22 cellular contexts compared by ENCODE assay signal in genomic region chr5:153084476-153084875, GRCh38.
"Had no signal": no experiment of that assay in that cellular context is flagged by ENCODE, and none has a peak within 500 bp of the region (broad histone marks: within the 10 kb centered on the region; RNA-seq: fewer than 3 reads in every experiment).

No MANE protein-coding gene starts in this region.

- H3K27ac Mint-ChIP-seq: activated CD4-positive, alpha-beta T cell treated with anti-CD3 and anti-CD28 coated beads, Interleukin-2, amount 10 ng/mL, durations not matched to agents 7 days and 5 days; activated CD8-positive, alpha-beta memory T cell treated with anti-CD3 and anti-CD28 coated beads, Interleukin-2, amount 10 ng/mL, durations not matched to agents 7 days and 5 days; activated CD8-positive, alpha-beta T cell treated with anti-CD3 and anti-CD28 coated beads for 36 hours; activated naive CD4-positive, alpha-beta T cell treated with anti-CD3 and anti-CD28 coated beads, Interleukin-2, amount 10 ng/mL, durations not matched to agents 7 days and 5 days; endodermal cell; naive thymus-derived CD8-positive, alpha-beta T cell; neural progenitor cell; T-helper 2 cell treated with Interferon-gamma antibody and Interleukin-4, amounts not matched to agents 5 μg/mL and 100 μg/mL, for 36 hours had no signal

- H3K36me3 ChIP-seq: cardiac muscle cell, neural progenitor cell, thoracic aorta had no signal

- H3K9me3 Mint-ChIP-seq: activated CD8-positive, alpha-beta T cell treated with anti-CD3 and anti-CD28 coated beads for 36 hours; neural progenitor cell had no signal

- H3K27ac ChIP-seq: cardiac muscle cell, neural progenitor cell, thoracic aorta, VCaP had no signal

- ATAC-seq: activated CD4-positive, CD25-positive, alpha-beta regulatory T cell treated with anti-CD3 and anti-CD28 coated beads, Interleukin-2, amount 50 U/mL, for 24 hours; activated CD8-positive, alpha-beta memory T cell treated with anti-CD3 and anti-CD28 coated beads, Interleukin-2, amount 10 ng/mL, durations not matched to agents 7 days and 5 days; activated CD8-positive, alpha-beta T cell treated with anti-CD3 and anti-CD28 coated beads for 36 hours; left lobe of liver; naive thymus-derived CD8-positive, alpha-beta T cell; sciatic nerve had no signal

- H3K4me2 ChIP-seq: neural progenitor cell had no signal

- H3K27me3 Mint-ChIP-seq: activated CD4-positive, alpha-beta T cell treated with anti-CD3 and anti-CD28 coated beads, Interleukin-2, amount 10 ng/mL, durations not matched to agents 7 days and 5 days; activated CD8-positive, alpha-beta memory T cell treated with anti-CD3 and anti-CD28 coated beads, Interleukin-2, amount 10 ng/mL, durations not matched to agents 7 days and 5 days; activated CD8-positive, alpha-beta T cell treated with anti-CD3 and anti-CD28 coated beads for 36 hours; activated naive CD4-positive, alpha-beta T cell treated with anti-CD3 and anti-CD28 coated beads, Interleukin-2, amount 10 ng/mL, durations not matched to agents 7 days and 5 days; naive thymus-derived CD8-positive, alpha-beta T cell had no signal

- H3K4me1 Mint-ChIP-seq: activated CD4-positive, alpha-beta T cell treated with anti-CD3 and anti-CD28 coated beads, Interleukin-2, amount 10 ng/mL, durations not matched to agents 7 days and 5 days; activated CD8-positive, alpha-beta memory T cell treated with anti-CD3 and anti-CD28 coated beads, Interleukin-2, amount 10 ng/mL, durations not matched to agents 7 days and 5 days; activated naive CD4-positive, alpha-beta T cell treated with anti-CD3 and anti-CD28 coated beads, Interleukin-2, amount 10 ng/mL, durations not matched to agents 7 days and 5 days; naive thymus-derived CD8-positive, alpha-beta T cell had no signal

- H3K4me3 ChIP-seq: cardiac muscle cell, lung, neural progenitor cell, thoracic aorta had no signal

- H3K4me3 Mint-ChIP-seq: activated CD4-positive, alpha-beta T cell treated with anti-CD3 and anti-CD28 coated beads, Interleukin-2, amount 10 ng/mL, durations not matched to agents 7 days and 5 days; activated CD8-positive, alpha-beta memory T cell treated with anti-CD3 and anti-CD28 coated beads, Interleukin-2, amount 10 ng/mL, durations not matched to agents 7 days and 5 days; activated CD8-positive, alpha-beta T cell treated with anti-CD3 and anti-CD28 coated beads for 36 hours; activated naive CD4-positive, alpha-beta T cell treated with anti-CD3 and anti-CD28 coated beads, Interleukin-2, amount 10 ng/mL, durations not matched to agents 7 days and 5 days; endodermal cell; naive thymus-derived CD8-positive, alpha-beta T cell; neural progenitor cell; T-helper 2 cell treated with Interferon-gamma antibody and Interleukin-4, amounts not matched to agents 5 μg/mL and 100 μg/mL, for 36 hours had no signal

- DNase-seq: activated CD4-positive, alpha-beta T cell treated with anti-CD3 and anti-CD28 coated beads, Interleukin-2, amount 10 ng/mL, durations not matched to agents 7 days and 5 days; activated CD8-positive, alpha-beta memory T cell treated with anti-CD3 and anti-CD28 coated beads, Interleukin-2, amount 10 ng/mL, durations not matched to agents 7 days and 5 days; activated CD8-positive, alpha-beta T cell treated with anti-CD3 and anti-CD28 coated beads for 36 hours; activated effector memory CD4-positive, alpha-beta T cell treated with anti-CD3 and anti-CD28 coated beads, Interleukin-2, amount 50 U/mL, for 16 hours; activated naive CD4-positive, alpha-beta T cell treated with anti-CD3 and anti-CD28 coated beads, Interleukin-2, amount 10 ng/mL, durations not matched to agents 7 days and 5 days; activated T-cell treated with anti-CD3 and anti-CD28 coated beads for 4 hours; amygdala; cortex of kidney; endodermal cell; naive thymus-derived CD8-positive, alpha-beta T cell; posterior cingulate gyrus; stimulated activated CD4-positive, alpha-beta T cell treated with anti-CD3 and anti-CD28 coated beads, Interleukin-4, amount 100 ng/mL, for 1 hour; stimulated activated naive CD4-positive, alpha-beta T cell had no signal

- H2AFZ ChIP-seq: neural progenitor cell had no signal

- H3K36me3 Mint-ChIP-seq: activated CD8-positive, alpha-beta memory T cell treated with anti-CD3 and anti-CD28 coated beads, Interleukin-2, amount 10 ng/mL, durations not matched to agents 7 days and 5 days; activated naive CD4-positive, alpha-beta T cell treated with anti-CD3 and anti-CD28 coated beads, Interleukin-2, amount 10 ng/mL, durations not matched to agents 7 days and 5 days; naive thymus-derived CD8-positive, alpha-beta T cell; neural progenitor cell had no signal

- H3K27me3 ChIP-seq: cardiac muscle cell, neural progenitor cell had no signal

- H3K9me3 ChIP-seq: thoracic aorta had no signal
